Comparison of ENCODE assay signal across 32 cellular contexts in genomic region chr7:153835712-153836265, GRCh38.
A peak's percentile ranks its signal among the peaks of the same experiment; 100 is the strongest.
DNase-seq lines count a peak whose midpoint lies in the region; TF ChIP-seq lines count a peak whose summit lies in the region.
"Had no signal": no experiment of that assay in that cellular context is flagged by ENCODE, and none has a peak within 500 bp of the region (broad histone marks: within the 10 kb centered on the region; RNA-seq: fewer than 3 reads in every experiment).

No MANE protein-coding gene starts in this region.

- no peaks in the 10 kb centered on the region for H3K27me3 ChIP-seq in rectal smooth muscle tissue (ENCODE audit: control insufficient read depth, insufficient read depth, low read length)
- H3K27me3 ChIP-seq: foreskin keratinocyte, neural progenitor cell, right atrium auricular region, spleen, tibial artery had no signal

- TF ChIP-seq CTCF in VCaP (conservative IDR thresholded peaks at IDR 0.05) (no peak), foreskin fibroblast (IDR thresholded peaks at IDR 0.05; ENCODE audit: low read depth, low read length) (no peak)

- no peaks in the 10 kb centered on the region for H3K36me3 ChIP-seq in rectal smooth muscle tissue (ENCODE audit: control insufficient read depth, insufficient read depth, low read length)
- H3K36me3 ChIP-seq: HAP-1, neural progenitor cell, right atrium auricular region, spleen, tibial artery, WERI-Rb-1 had no signal

- in situ Hi-C loops in G401 (cut with HindIII; ENCODE audit: low sequenced_read_pairs), result no loop called here

- H3K4me1 ChIP-seq in rectal smooth muscle tissue (ENCODE audit: control insufficient read depth, insufficient read depth, low read length), result peaks cover 5% of the 10 kb centered on the region
- H3K4me1 ChIP-seq: foreskin keratinocyte, HAP-1, neural progenitor cell, right atrium auricular region, spleen, tibial artery had no signal

- H3K9ac ChIP-seq in rectal smooth muscle tissue (ENCODE audit: low read length), result no peak overlapping the region
- H3K9ac ChIP-seq: neural progenitor cell had no signal

- peak overlapping the region; percentile 14; the same call in 1 of the 2 replicates for H3K27ac ChIP-seq in VCaP
- H3K27ac ChIP-seq in rectal smooth muscle tissue (ENCODE audit: low read depth, low read length), result peak overlapping the region; percentile 69
- H3K27ac ChIP-seq: foreskin keratinocyte, neural progenitor cell, right atrium auricular region, tibial artery, WERI-Rb-1 had no signal

- peak; percentile 78 for DNase-seq in G401 (ENCODE audit: low spot score)
- peak; percentile 18 for DNase-seq in globus pallidus (ENCODE audit: low spot score)
- DNase-seq in activated T-cell treated with anti-CD3 and anti-CD28 coated beads, Interleukin-2, amount 50 U/mL, for 48 hours, result no peak
- no peak for DNase-seq in NOMO-1 treated with dmso at 0.1 percent for 144 hours (lab: John Stamatoyannopoulos, UW; ENCODE audit: unreplicated experiment)
- DNase-seq in NAMALWA (ENCODE audit: low spot score), result no peak
- DNase-seq in foreskin fibroblast, result no peak
- DNase-seq: activated CD4-positive, alpha-beta T cell treated with anti-CD3 and anti-CD28 coated beads for 48 hours; activated CD8-positive, alpha-beta memory T cell treated with anti-CD3 and anti-CD28 coated beads for 24 hours; activated effector memory CD4-positive, alpha-beta T cell treated with Interleukin-2 at 50 U/mL for 16 hours; activated naive CD8-positive, alpha-beta T cell treated with anti-CD3 and anti-CD28 coated beads for 36 hours; activated T-cell treated with anti-CD3 and anti-CD28 coated beads for 4 hours; CD8-positive, alpha-beta memory T cell; cortex of kidney; endodermal cell; foreskin keratinocyte; KG1; mammary epithelial cell; NCI-H1417; NCI-H2227 treated with DMSO at 0.1 percent for 48 hours; NCI-H526 treated with DMSO at 0.1 percent for 48 hours; SIG-M5; spleen; stimulated activated CD4-positive, alpha-beta T cell treated with anti-CD3 and anti-CD28 coated beads, Interleukin-2, amount 100 ng/mL, for 24 hours; stimulated activated CD8-positive, alpha-beta memory T cell treated with anti-CD3 and anti-CD28 coated beads, Interleukin-4, amount 100 ng/mL, for 48 hours; T1000; WERI-Rb-1 had no signal

- H3K4me3 ChIP-seq in rectal smooth muscle tissue (ENCODE audit: low read length), result no peak overlapping the region
- H3K4me3 ChIP-seq in foreskin fibroblast (ENCODE audit: low read depth in 1 of 2, low read length in 2 of 2), result no peak overlapping the region
- H3K4me3 ChIP-seq: HAP-1, neural progenitor cell, right atrium auricular region, spleen, tibial artery had no signal

Comparison
In these comparisons a context has a peak if more than half of its experiments do, and no peak if none do; other contexts are left out.
1. DNase-seq: peak in G401 (single experiment) and globus pallidus (single experiment); none in activated T-cell treated with anti-CD3 and anti-CD28 coated beads, Interleukin-2, amount 50 U/mL, for 48 hours (0 of 2), NOMO-1 treated with dmso at 0.1 percent for 144 hours (single experiment), NAMALWA (single experiment) and foreskin fibroblast (0 of 2).